In genomic region chr15:90463381-90463780, GRCh38 we compare ENCODE assay signal across 9 cellular contexts.
A peak's percentile ranks its signal among the peaks of the same experiment; 100 is the strongest.
DNase-seq lines count a peak whose midpoint lies in the region; ATAC-seq, FAIRE-seq and TF ChIP-seq lines count a peak whose summit lies in the region.
"Had no signal": no experiment of that assay in that cellular context is flagged by ENCODE, and none has a peak within 500 bp of the region (broad histone marks: within the 10 kb centered on the region; RNA-seq: fewer than 3 reads in every experiment).

No MANE protein-coding gene starts in this region.

- no peaks in the 10 kb centered on the region for H3K27me3 ChIP-seq in WERI-Rb-1 (ENCODE audit: insufficient read depth, low read depth, severe bottlenecking)
- H3K27me3 ChIP-seq: MG63 had no signal

- CTCF ChIA-PET in A549 (lab: Yijun Ruan, JAX): interaction anchor here (0.7 to 9.5 kb wide), 7 partner anchors 13 to 143 kb away, joined by 3 to 70 read pairs (median 4); no protein-coding TSS in a partner anchor

- no peaks in the 10 kb centered on the region for H3K4me1 ChIP-seq in A549

- H3K9me3 ChIP-seq in A549 (no peaks in the 10 kb centered on the region), WERI-Rb-1 (ENCODE audit: severe bottlenecking) (no peaks in the 10 kb centered on the region)
- H3K9me3 ChIP-seq: MG63 had no signal

- WGBS in A549 (ENCODE audit: missing lambda C conversion rate): 91% methylated on average over 3 of the region's 3 CpGs

- H3K36me3 ChIP-seq in WERI-Rb-1: peaks cover 6% of the 10 kb centered on the region

- POLR2A ChIA-PET in A549 (lab: Yijun Ruan, JAX): interaction anchor here (1.0 kb wide), 1 partner anchor 75 kb away, joined by 3 read pairs; the partner anchor contains the start of gene IQGAP1

- no peak for FAIRE-seq in A549 (lab: Jason Lieb, UNC)

- peak; percentile 17 to 30; a peak in 2 of 6 replicates for ATAC-seq in A549
- ATAC-seq in HG03378 (IDR thresholded peaks at IDR 0.05; ENCODE audit: unreplicated experiment): peak; percentile 45
- no peak for ATAC-seq in HG03108 (IDR thresholded peaks at IDR 0.05; ENCODE audit: unreplicated experiment)

- H3K4me2 ChIP-seq in A549: no peak overlapping the region

- no peak for TF ChIP-seq RAD21 in A549 (conservative IDR thresholded peaks at IDR 0.05 in 1 of 2, IDR thresholded peaks at IDR 0.05 in 1 of 2)

- H3K27ac ChIP-seq in A549 (no peak overlapping the region), cingulate gyrus (ENCODE audit: low read depth, low read length) (peak overlapping the region; percentile 98), WERI-Rb-1 (no peak overlapping the region)

- TF ChIP-seq EP300 in A549 (IDR thresholded peaks at IDR 0.05): no peak

- no peak for TF ChIP-seq POLR2A in A549 (IDR thresholded peaks at IDR 0.05; ENCODE audit: low read length)

- no peak overlapping the region for H3K4me3 ChIP-seq in A549
- H3K4me3 ChIP-seq in WERI-Rb-1 (ENCODE audit: low read depth, low read length): no peak overlapping the region
- H3K4me3 ChIP-seq: MG63 had no signal

- TF ChIP-seq CTCF in A549 (IDR thresholded peaks at IDR 0.05) (no peak), WERI-Rb-1 (IDR thresholded peaks at IDR 0.05; ENCODE audit: low read depth, low read length) (no peak)

- DNase-seq in A549 (ENCODE audit: low read depth in 1 of 2, low spot score in 1 of 2): peak in 1 of 2 experiments; percentile 14
- peak; percentile 97 for DNase-seq in medulla oblongata (ENCODE audit: extremely low spot score)
- DNase-seq in NCI-H226: no peak
- no peak for DNase-seq in cerebellum (ENCODE audit: low spot score)
- DNase-seq in WERI-Rb-1: no peak
- DNase-seq: MG63 had no signal

TF ChIP-seq in A549, 52 proteins besides CTCF, POLR2A, EP300 and RAD21:
- no peak for TF ChIP-seq EHF (CRISPR knock-in tag; IDR thresholded peaks at IDR 0.05)
- TF ChIP-seq KDM1A (IDR thresholded peaks at IDR 0.05; ENCODE audit: low read depth): no peak
- TF ChIP-seq FOSL2 (IDR thresholded peaks at IDR 0.05): no peak
- TF ChIP-seq FOSL2 (CRISPR knock-in tag; IDR thresholded peaks at IDR 0.05): no peak
- no peak for TF ChIP-seq ZSCAN20 (CRISPR knock-in tag; IDR thresholded peaks at IDR 0.05)
- no peak for TF ChIP-seq NFE2L2 (conservative IDR thresholded peaks at IDR 0.05; ENCODE audit: low read length)
- TF ChIP-seq RNF2 (IDR thresholded peaks at IDR 0.05; ENCODE audit: borderline replicate concordance, low read depth): no peak
- no peak for TF ChIP-seq HEYL (CRISPR knock-in tag; IDR thresholded peaks at IDR 0.05)
